ENCODE assay signal across 8 cellular contexts in genomic region chr14:58281969-58282368, GRCh38. TPM values are rescaled to one million over a fixed set of nuclear protein-coding genes. Genes with fewer than 3 reads are reported as not detected.
DNase-seq lines count a peak whose midpoint lies in the region; ATAC-seq, FAIRE-seq and TF ChIP-seq lines count a peak whose summit lies in the region.

No MANE protein-coding gene starts in this region.

- intact Hi-C loops in HepG2 (cut with micrococcal nuclease; ENCODE audit: unreplicated experiment) = no loop called here

- H3K9me3 ChIP-seq in liver (ENCODE audit: control insufficient read depth in 4 of 4, low read length in 3 of 4) = no peaks in the 10 kb centered on the region
- H3K9me3 ChIP-seq in HepG2 (ENCODE audit: low read length) = no peaks in the 10 kb centered on the region

- CTCF ChIA-PET in HepG2 (lab: Yijun Ruan, JAX; ENCODE audit: low intra/inter-chr PET ratio, low total read pairs) = no interaction called here

- POLR2A ChIA-PET in HepG2 (lab: Yijun Ruan, JAX) = interaction anchor here (1.0 kb wide), 1 partner anchor 16 kb away, joined by 5 read pairs; the partner anchor contains the start of gene ARID4A
- POLR2A ChIA-PET in naive thymus-derived CD8-positive, alpha-beta T cell (lab: Charles Lee) = interaction anchor here (0.6 to 2.1 kb wide), 3 partner anchors 16 to 82 kb away, joined by 3 to 8 read pairs (median 7); partner anchors contain the start of genes ACTR10, ARID4A and PSMA3

- H3K4me3 Mint-ChIP-seq in effector memory CD8-positive, alpha-beta T cell = peak overlapping the region; percentile 29 to 47
- H3K4me3 Mint-ChIP-seq in naive thymus-derived CD8-positive, alpha-beta T cell = peak overlapping the region in 8 of 10 donors; percentile 22 to 77 (median 56)

- DNase-seq in HepG2 (ENCODE audit: low spot score) = no peak
- DNase-seq in effector memory CD8-positive, alpha-beta T cell = no peak
- DNase-seq in naive thymus-derived CD8-positive, alpha-beta T cell = no peak
- no peak for DNase-seq in NCI-H187 (lab: John Stamatoyannopoulos, UW)
- DNase-seq in iPS-NIHi7 (ENCODE audit: extremely low spot score) = no peak
- DNase-seq in DMS114 treated with DMSO at 0.1 percent for 48 hours (lab: John Stamatoyannopoulos, UW; ENCODE audit: unreplicated experiment) = no peak

- H3K27me3 Mint-ChIP-seq in effector memory CD8-positive, alpha-beta T cell = no peaks in the 10 kb centered on the region
- no peaks in the 10 kb centered on the region for H3K27me3 Mint-ChIP-seq in naive thymus-derived CD8-positive, alpha-beta T cell

- in situ Hi-C loops in HepG2 (cut with HindIII; ENCODE audit: extremely low pct_ligation_motif_present, low pct_unique_long_range_greater_than_20kb) = no loop called here

- no peak for TF ChIP-seq POLR2A in HepG2 (IDR thresholded peaks at IDR 0.05; ENCODE audit: insufficient read depth in 1 of 2, low read depth in 2 of 2, low read length in 2 of 2)

- H3K27me3 ChIP-seq in liver (ENCODE audit: control insufficient read depth in 4 of 4, insufficient read depth in 4 of 4, low read length in 3 of 4) (no peaks in the 10 kb centered on the region), HepG2 (ENCODE audit: control insufficient read depth in 1 of 2, insufficient read depth in 2 of 2, low read length in 2 of 2) (no peaks in the 10 kb centered on the region)

- H3K4me1 ChIP-seq in liver (ENCODE audit: control insufficient read depth in 4 of 4, insufficient read depth in 4 of 4, low read length in 3 of 4) = peaks cover 15 to 47% (median 41%) of the 10 kb centered on the region in 4 donors
- peaks cover 85% of the 10 kb centered on the region for H3K4me1 ChIP-seq in HepG2 (ENCODE audit: insufficient read depth, low read length)

- no peaks in the 10 kb centered on the region for H3K9me3 Mint-ChIP-seq in effector memory CD8-positive, alpha-beta T cell
- no peaks in the 10 kb centered on the region for H3K9me3 Mint-ChIP-seq in naive thymus-derived CD8-positive, alpha-beta T cell

- no TSS peak for BruUV-seq in HepG2 (replicated peaks; lab: Mats Ljungman, UMichigan)

- peak overlapping the region; percentile 61 to 79 for H3K27ac ChIP-seq in liver (ENCODE audit: low read depth in 1 of 2, low read length in 2 of 2)
- H3K27ac ChIP-seq in HepG2 (ENCODE audit: extremely low read length, insufficient read depth, low read length) = no peak overlapping the region

- peaks cover 8 to 19% (median 13%) of the 10 kb centered on the region in 4 donors for H3K36me3 ChIP-seq in liver (ENCODE audit: control insufficient read depth in 4 of 4, insufficient read depth in 3 of 4, low read depth in 1 of 4, low read length in 3 of 4)
- peaks cover 8 to 61% of the 10 kb centered on the region in 2 experiments for H3K36me3 ChIP-seq in HepG2 (replicated peaks in 1 of 2; ENCODE audit: control insufficient read depth in 1 of 2, insufficient read depth in 2 of 2, low read length in 2 of 2)

- peaks cover 29 to 62% of the 10 kb centered on the region in 2 donors for H3K4me1 Mint-ChIP-seq in effector memory CD8-positive, alpha-beta T cell (ENCODE audit: low read depth in 2 of 2)
- H3K4me1 Mint-ChIP-seq in naive thymus-derived CD8-positive, alpha-beta T cell = peaks cover 30 to 71% (median 65%) of the 10 kb centered on the region in 4 donors

- TF ChIP-seq RAD21 in liver (IDR thresholded peaks at IDR 0.05) = no peak
- no peak for TF ChIP-seq RAD21 in HepG2 (CRISPR knock-in tag; IDR thresholded peaks at IDR 0.05)

- no peak for FAIRE-seq in HepG2 (lab: Jason Lieb, UNC)

- H3K27ac Mint-ChIP-seq in effector memory CD8-positive, alpha-beta T cell = peak overlapping the region; percentile 69 to 87
- H3K27ac Mint-ChIP-seq in naive thymus-derived CD8-positive, alpha-beta T cell = peak overlapping the region; percentile 91 to 97 (median 94)

- ATAC-seq in HepG2 (no peak), HG03095 (IDR thresholded peaks at IDR 0.05; ENCODE audit: unreplicated experiment) (no peak)
- ATAC-seq in effector memory CD8-positive, alpha-beta T cell (replicated peaks) = no peak
- no peak for ATAC-seq in naive thymus-derived CD8-positive, alpha-beta T cell

- H3K36me3 Mint-ChIP-seq in effector memory CD8-positive, alpha-beta T cell (ENCODE audit: insufficient read depth) = peaks cover 94% of the 10 kb centered on the region
- H3K36me3 Mint-ChIP-seq in naive thymus-derived CD8-positive, alpha-beta T cell = peaks cover 3 to 92% (median 16%) of the 10 kb centered on the region in 3 donors

- no peak overlapping the region for H3K9ac ChIP-seq in liver (ENCODE audit: low read depth in 1 of 2, low read length in 2 of 2)
- no peak overlapping the region for H3K9ac ChIP-seq in HepG2 (ENCODE audit: insufficient read depth, low read depth, low read length)

- peaks cover 89% of the 10 kb centered on the region for H3K79me2 ChIP-seq in HepG2 (ENCODE audit: insufficient read depth, low read length)

- TF ChIP-seq EP300 in HepG2 (IDR thresholded peaks at IDR 0.05; ENCODE audit: low read depth in 2 of 2, low read length in 2 of 2) (no peak), HepG2 (CRISPR knock-in tag; IDR thresholded peaks at IDR 0.05; ENCODE audit: borderline replicate concordance) (no peak)

- H2AFZ ChIP-seq in HepG2 (ENCODE audit: low read length) = no peak overlapping the region

- no peak overlapping the region for H3K4me3 ChIP-seq in liver (ENCODE audit: low read depth in 1 of 3, low read length in 3 of 3)
- no peak overlapping the region for H3K4me3 ChIP-seq in HepG2 (replicated peaks in 1 of 3; ENCODE audit: insufficient read depth in 1 of 3, low read depth in 2 of 3, low read length in 3 of 3)

- H4K20me1 ChIP-seq in HepG2 (ENCODE audit: insufficient read depth, low read length) = no peaks in the 10 kb centered on the region

- WGBS in liver = 22% methylated on average over 3 of the region's 3 CpGs
- 75% methylated on average over 3 of the region's 3 CpGs for WGBS in HepG2 (ENCODE audit: low lambda C conversion rate)

- no peak overlapping the region for H3K4me2 ChIP-seq in HepG2 (ENCODE audit: low read depth, low read length)

- TF ChIP-seq CTCF in liver (IDR thresholded peaks at IDR 0.05; ENCODE audit: low read depth, low read length, missing input control) (no peak), HepG2 (CRISPR knock-in tag; IDR thresholded peaks at IDR 0.05) (no peak)

RNA-seq across cellular contexts. Expression of gene ARID4A, which starts 16.4 kb away (rescaled TPM):
- total RNA-seq in liver (10 to 100 TPM; 10.1 to 13.9 TPM), HepG2 (2016; rRNA removed; fragmentation: Illumina TruSeq; extraction: Trizol) (9.7 and 9.9 TPM in 2 replicates)
- polyA plus RNA-seq in liver (10 to 100 TPM in 1 of 2 donors, 1 to 10 TPM in 1; 3.8 to 26.9 TPM), HepG2 (2011; rRNA removed) (6.2 and 7.2 TPM in 2 replicates)
- total RNA-seq in HepG2 (2016; cell fraction: cytosol; rRNA removed; fragmentation: Illumina TruSeq; extraction: Trizol; ENCODE audit: low read depth) = 27.6 and 35.2 TPM in 2 replicates
- 8.3 and 10.4 TPM in 2 replicates for total RNA-seq in HepG2 (2016; cell fraction: insoluble cytoplasmic fraction; rRNA removed; fragmentation: Illumina TruSeq; extraction: Trizol)
- 10.1 and 11.0 TPM in 2 replicates for total RNA-seq in HepG2 (2016; cell fraction: membrane; rRNA removed; fragmentation: Illumina TruSeq; extraction: Trizol)
- total RNA-seq in HepG2 (2016; cell fraction: nucleus; rRNA removed; fragmentation: Illumina TruSeq; extraction: Trizol) = 20.6 and 24.9 TPM in 2 replicates
- 1.9 and 3.0 TPM in 2 replicates for polyA plus RNA-seq in HepG2 (2011; cell fraction: cytosol; rRNA removed)
- 11.9 and 12.4 TPM in 2 replicates for polyA plus RNA-seq in HepG2 (2011; cell fraction: nucleus; rRNA removed)
- 9.0 and 12.9 TPM in 2 replicates for polyA plus RNA-seq in HepG2 (2012)
- 0.31 and 0.49 TPM in 2 replicates for polyA plus RNA-seq in HepG2 (2016; cell fraction: cytosol; fragmentation: Illumina TruSeq; extraction: Trizol; ENCODE audit: low read depth)
- 10.4 and 10.9 TPM in 2 replicates for polyA plus RNA-seq in HepG2 (2016; cell fraction: insoluble cytoplasmic fraction; fragmentation: Illumina TruSeq; extraction: Trizol; ENCODE audit: low read depth)
- 1.0 and 1.1 TPM in 2 replicates for polyA plus RNA-seq in HepG2 (2016; cell fraction: membrane; fragmentation: Illumina TruSeq; extraction: Trizol; ENCODE audit: low read depth)
- polyA plus RNA-seq in HepG2 (2016; cell fraction: nucleus; fragmentation: Illumina TruSeq; extraction: Trizol; ENCODE audit: insufficient read depth, low read depth) = 25.3 and 34.6 TPM in 2 replicates
- polyA minus RNA-seq in HepG2 (2011; rRNA and poly(A)+ RNA removed; ENCODE audit: low replicate concordance) = 5.8 and 8.2 TPM in 2 replicates
- polyA minus RNA-seq in HepG2 (2011; cell fraction: cytosol; rRNA and poly(A)+ RNA removed) = 6.2 and 8.8 TPM in 2 replicates
- polyA minus RNA-seq in HepG2 (2011; cell fraction: nucleus; rRNA and poly(A)+ RNA removed) = 73.2 and 80.9 TPM in 2 replicates
- 10 to 100 TPM; 68.5 to 70.0 TPM for total RNA-seq in naive thymus-derived CD8-positive, alpha-beta T cell
- 10 to 100 TPM; 19.4 to 26.2 (median 25.8) TPM for polyA plus RNA-seq in naive thymus-derived CD8-positive, alpha-beta T cell

RNA-seq across cellular contexts. Expression of gene PSMA3, which starts 37.3 kb away (rescaled TPM):
- 100 to 1,000 TPM in 1 of 2 donors, 10 to 100 TPM in 1; 54.6 to 120 TPM for total RNA-seq in liver
- 100 to 1,000 TPM; 106 to 192 TPM for polyA plus RNA-seq in liver
- total RNA-seq in HepG2 (2016; rRNA removed; fragmentation: Illumina TruSeq; extraction: Trizol) = 275 and 443 TPM in 2 replicates
- 91.1 and 98.5 TPM in 2 replicates for total RNA-seq in HepG2 (2016; cell fraction: cytosol; rRNA removed; fragmentation: Illumina TruSeq; extraction: Trizol; ENCODE audit: low read depth)
- 286 and 449 TPM in 2 replicates for total RNA-seq in HepG2 (2016; cell fraction: insoluble cytoplasmic fraction; rRNA removed; fragmentation: Illumina TruSeq; extraction: Trizol)
- total RNA-seq in HepG2 (2016; cell fraction: membrane; rRNA removed; fragmentation: Illumina TruSeq; extraction: Trizol) = 85.3 and 99.1 TPM in 2 replicates
- 143 and 154 TPM in 2 replicates for total RNA-seq in HepG2 (2016; cell fraction: nucleus; rRNA removed; fragmentation: Illumina TruSeq; extraction: Trizol)
- polyA plus RNA-seq in HepG2 (2011; rRNA removed) = 167 and 232 TPM in 2 replicates
- 146 and 177 TPM in 2 replicates for polyA plus RNA-seq in HepG2 (2011; cell fraction: cytosol; rRNA removed)
- 47.5 and 66.3 TPM in 2 replicates for polyA plus RNA-seq in HepG2 (2011; cell fraction: nucleus; rRNA removed)
- polyA plus RNA-seq in HepG2 (2012) = 133 and 136 TPM in 2 replicates
- polyA plus RNA-seq in HepG2 (2016; cell fraction: cytosol; fragmentation: Illumina TruSeq; extraction: Trizol; ENCODE audit: low read depth) = 61.4 and 63.4 TPM in 2 replicates
- 402 and 430 TPM in 2 replicates for polyA plus RNA-seq in HepG2 (2016; cell fraction: insoluble cytoplasmic fraction; fragmentation: Illumina TruSeq; extraction: Trizol; ENCODE audit: low read depth)
- 72.9 and 75.0 TPM in 2 replicates for polyA plus RNA-seq in HepG2 (2016; cell fraction: membrane; fragmentation: Illumina TruSeq; extraction: Trizol; ENCODE audit: low read depth)
- polyA plus RNA-seq in HepG2 (2016; cell fraction: nucleus; fragmentation: Illumina TruSeq; extraction: Trizol; ENCODE audit: insufficient read depth, low read depth) = 170 and 172 TPM in 2 replicates
- 80.9 and 206 TPM in 2 replicates for polyA minus RNA-seq in HepG2 (2011; rRNA and poly(A)+ RNA removed; ENCODE audit: low replicate concordance)
- polyA minus RNA-seq in HepG2 (2011; cell fraction: cytosol; rRNA and poly(A)+ RNA removed) = 48.7 and 51.6 TPM in 2 replicates
- polyA minus RNA-seq in HepG2 (2011; cell fraction: nucleus; rRNA and poly(A)+ RNA removed) = 75.1 and 78.7 TPM in 2 replicates
- total RNA-seq in naive thymus-derived CD8-positive, alpha-beta T cell = 100 to 1,000 TPM; 136 to 140 TPM
- polyA plus RNA-seq in naive thymus-derived CD8-positive, alpha-beta T cell = 100 to 1,000 TPM; 135 to 144 (median 142) TPM
